Comparison of ENCODE assay signal across 23 cellular contexts in genomic region chr11:71294846-71295600, GRCh38. TPM values are rescaled to one million over a fixed set of nuclear protein-coding genes. Genes with fewer than 3 reads are reported as not detected.
DNase-seq lines count a peak whose midpoint lies in the region; ATAC-seq and TF ChIP-seq lines count a peak whose summit lies in the region.
"Had no signal": no experiment of that assay in that cellular context is flagged by ENCODE, and none has a peak within 500 bp of the region (broad histone marks: within the 10 kb centered on the region; RNA-seq: fewer than 3 reads in every experiment).

No MANE protein-coding gene starts in this region.

- H3K4me1 ChIP-seq in heart right ventricle, result no peaks in the 10 kb centered on the region
- H3K4me1 ChIP-seq in endodermal cell (ENCODE audit: control insufficient read depth, insufficient read depth, low read length), result no peaks in the 10 kb centered on the region

- H3K27me3 Mint-ChIP-seq in endodermal cell (ENCODE audit: insufficient read depth) (peaks cover 3% of the 10 kb centered on the region), osteocyte (ENCODE audit: unreplicated experiment) (peaks cover 5% of the 10 kb centered on the region)

- TF ChIP-seq CTCF in heart right ventricle (IDR thresholded peaks at IDR 0.05) (no peak), endodermal cell (conservative IDR thresholded peaks at IDR 0.05) (no peak), osteocyte (IDR thresholded peaks at IDR 0.05) (no peak)

- H3K9me3 Mint-ChIP-seq in endodermal cell (peaks cover 20% of the 10 kb centered on the region), osteocyte (ENCODE audit: unreplicated experiment) (peaks cover 20% of the 10 kb centered on the region)

- H3K4me3 Mint-ChIP-seq in endodermal cell (no peak overlapping the region), osteocyte (ENCODE audit: unreplicated experiment) (no peak overlapping the region)
- H3K4me3 Mint-ChIP-seq: CD8-positive, alpha-beta memory T cell had no signal

- no peak for ATAC-seq in heart right ventricle
- no peak for ATAC-seq in HG03135 (IDR thresholded peaks at IDR 0.05; ENCODE audit: unreplicated experiment)
- no peak for ATAC-seq in GM21526 (IDR thresholded peaks at IDR 0.05; ENCODE audit: low FRiP score, unreplicated experiment)
- ATAC-seq: Right ventricle myocardium inferior had no signal

- no peak overlapping the region for H3K27ac Mint-ChIP-seq in endodermal cell
- H3K27ac Mint-ChIP-seq in osteocyte (ENCODE audit: unreplicated experiment), result no peak overlapping the region
- H3K27ac Mint-ChIP-seq: CD8-positive, alpha-beta memory T cell had no signal

- H3K27me3 ChIP-seq in heart right ventricle (peaks cover 0 to 40% (median 24%) of the 10 kb centered on the region in 7 donors), endodermal cell (ENCODE audit: control insufficient read depth, insufficient read depth, low read length, poor library complexity, severe bottlenecking) (no peaks in the 10 kb centered on the region)
- H3K27me3 ChIP-seq: SJSA1 had no signal

- no peak overlapping the region for H3K4me3 ChIP-seq in heart right ventricle
- H3K4me3 ChIP-seq in endodermal cell (ENCODE audit: low read length), result no peak overlapping the region
- H3K4me3 ChIP-seq: SJSA1 had no signal

- intact Hi-C loops in cardiac septum (cut with DNase I), result no loop called here
- intact Hi-C loops in heart right ventricle (cut with DNase I), result no loop called here

- H3K36me3 Mint-ChIP-seq in endodermal cell (ENCODE audit: low read depth), result no peaks in the 10 kb centered on the region
- H3K36me3 Mint-ChIP-seq in osteocyte (ENCODE audit: unreplicated experiment), result peaks cover 7% of the 10 kb centered on the region
- H3K36me3 Mint-ChIP-seq: CD8-positive, alpha-beta memory T cell had no signal

- H3K4me1 Mint-ChIP-seq in endodermal cell, result no peaks in the 10 kb centered on the region
- peaks cover 17% of the 10 kb centered on the region for H3K4me1 Mint-ChIP-seq in osteocyte (ENCODE audit: unreplicated experiment)
- H3K4me1 Mint-ChIP-seq: CD8-positive, alpha-beta memory T cell had no signal

- H3K36me3 ChIP-seq in heart right ventricle (no peaks in the 10 kb centered on the region), endodermal cell (ENCODE audit: control insufficient read depth, insufficient read depth, low read length) (no peaks in the 10 kb centered on the region)
- H3K36me3 ChIP-seq: SJSA1 had no signal

- WGBS in heart right ventricle, 2 donors, result 78 to 88% methylated on average over 9 of the region's 9 CpGs
- 88 to 93% methylated on average over 5 to 9 of the region's 9 CpGs for WGBS in endodermal cell (ENCODE audit: insufficient coverage in 1 of 2, insufficient read length in 1 of 2), 2 experiments

- H3K27ac ChIP-seq in heart right ventricle, result no peak overlapping the region
- no peak overlapping the region for H3K27ac ChIP-seq in endodermal cell (ENCODE audit: low read depth, low read length)
- H3K27ac ChIP-seq: C4-2B, SJSA1 had no signal

- peaks cover 0 to 29% (median 15%) of the 10 kb centered on the region in 11 donors for H3K9me3 ChIP-seq in heart right ventricle
- H3K9me3 ChIP-seq in endodermal cell (ENCODE audit: control insufficient read depth, low read length), result peaks cover 6% of the 10 kb centered on the region
- H3K9me3 ChIP-seq: SJSA1 had no signal

- no peak overlapping the region for H3K9ac ChIP-seq in endodermal cell (ENCODE audit: extremely low read depth, low read length, poor library complexity, severe bottlenecking)

- DNase-seq in cardiac septum (ENCODE audit: low spot score), result peak; percentile 39
- DNase-seq in heart right ventricle, result no peak
- DNase-seq in endodermal cell, result peak; percentile 17
- DNase-seq in osteocyte (ENCODE audit: extremely low spot score, unreplicated experiment), result peak; percentile 32
- DNase-seq in activated naive CD4-positive, alpha-beta T cell (lab: John Stamatoyannopoulos, UW), result no peak
- DNase-seq in stimulated activated CD4-positive, alpha-beta T cell treated with anti-CD3 and anti-CD28 coated beads, Interleukin-2, amount 100 ng/mL, for 48 hours, result no peak
- DNase-seq: AML-193; CD8-positive, alpha-beta memory T cell; GDM1; GOT3; HCEC 1CT; Kasumi-1; NCI-H1417; NCI-H1694 treated with DMSO at 0.1 percent for 48 hours; NCI-H2081 treated with DMSO at 0.1 percent for 48 hours; NCI-H446; NCI-H526; OCI-M1 had no signal

RNA-seq across cellular contexts. Expression of gene SHANK2, which starts 42.6 kb away (rescaled TPM):
- total RNA-seq in cardiac septum (0.11 TPM), heart right ventricle (under 1 TPM in 8 of 10 donors, not detected in 2; 0.06 to 0.71 (median 0.56) TPM), endodermal cell (10 to 100 TPM; 22.3 to 49.6 TPM), osteocyte (0.03 and 0.16 TPM in 2 replicates)
- polyA plus RNA-seq in heart right ventricle, result under 1 TPM; under 0.01 to 0.07 TPM
- polyA plus RNA-seq in endodermal cell (2013, experiment 1 of 2), result 6.4 TPM
- polyA plus RNA-seq in endodermal cell (2013, experiment 2 of 2), result 7.0 TPM
- total RNA-seq: CD8-positive, alpha-beta memory T cell had no signal
- polyA plus RNA-seq: CD8-positive, alpha-beta memory T cell had no signal

Comparison
In these comparisons a context has a peak if more than half of its experiments do, and no peak if none do; other contexts are left out.
1. DNase-seq: peak in cardiac septum (single experiment), endodermal cell (single experiment) and osteocyte (single experiment); none in heart right ventricle (0 of 2), activated naive CD4-positive, alpha-beta T cell (0 of 4) and stimulated activated CD4-positive, alpha-beta T cell treated with anti-CD3 and anti-CD28 coated beads, Interleukin-2, amount 100 ng/mL, for 48 hours (0 of 2).
2. RNA of gene SHANK2, which starts 42.6 kb away (total RNA-seq): 22.3 to 49.6 TPM in endodermal cell; 0.06 to 0.71 TPM in heart right ventricle, 0.11 TPM in cardiac septum (single experiment) and 0.03 to 0.16 TPM in osteocyte; every median in the first group is over 10 times any median in the second.